Comparison of ENCODE assay signal across 39 cellular contexts in genomic region chr2:233944722-233945121, GRCh38. TPM values are rescaled to one million over a fixed set of nuclear protein-coding genes. Genes with fewer than 3 reads are reported as not detected.
"Had no signal": no experiment of that assay in that cellular context is flagged by ENCODE, and none has a peak within 500 bp of the region (broad histone marks: within the 10 kb centered on the region; RNA-seq: fewer than 3 reads in every experiment).

No MANE protein-coding gene starts in this region.

- H3K4me1 ChIP-seq: adrenal gland, ascending aorta, body of pancreas, breast epithelium had no signal

- H3K9me3 Mint-ChIP-seq: activated naive CD4-positive, alpha-beta T cell treated with anti-CD3 and anti-CD28 coated beads for 36 hours; activated naive CD4-positive, alpha-beta T cell treated with anti-CD3 and anti-CD28 coated beads, Interleukin-2, amount 50 U/mL, for 24 hours; activated naive CD4-positive, alpha-beta T cell treated with anti-CD3 and anti-CD28 coated beads, Interleukin-2, amount 50 U/mL, for 72 hours; activated naive CD8-positive, alpha-beta T cell treated with anti-CD3 and anti-CD28 coated beads for 36 hours; central memory CD8-positive, alpha-beta T cell had no signal

- H3K27ac ChIP-seq: adrenal gland, ascending aorta, body of pancreas, brain microvascular endothelial cell, breast epithelium, cardiac muscle cell had no signal

- H3K27me3 Mint-ChIP-seq: brain had no signal

- H3K36me3 ChIP-seq: adrenal gland, ascending aorta, brain microvascular endothelial cell, breast epithelium, cardiac muscle cell had no signal

- FAIRE-seq: astrocyte, bronchial epithelial cell had no signal

- H3K27ac Mint-ChIP-seq: activated naive CD4-positive, alpha-beta T cell treated with anti-CD3 and anti-CD28 coated beads for 36 hours; activated naive CD4-positive, alpha-beta T cell treated with anti-CD3 and anti-CD28 coated beads, Interleukin-2, amount 10 ng/mL, durations not matched to agents 7 days and 5 days; activated naive CD4-positive, alpha-beta T cell treated with anti-CD3 and anti-CD28 coated beads, Interleukin-2, amount 50 U/mL, for 24 hours; activated naive CD8-positive, alpha-beta T cell; activated naive CD8-positive, alpha-beta T cell treated with anti-CD3 and anti-CD28 coated beads for 36 hours; activated naive CD8-positive, alpha-beta T cell treated with anti-CD3 and anti-CD28 coated beads, Interleukin-2, amount 10 ng/mL, durations not matched to agents 7 days and 5 days; activated naive CD8-positive, alpha-beta T cell treated with anti-CD3 and anti-CD28 coated beads, Interleukin-2, amount 50 U/mL, for 24 hours; activated T-cell treated with anti-CD3 and anti-CD28 coated beads, Interleukin-2, amount 50 U/mL, for 24 hours; activated T-cell treated with anti-CD3 and anti-CD28 coated beads, Interleukin-2, amount 50 U/mL, for 72 hours; activated T-helper 1 cell treated with anti-CD3 and anti-CD28 coated beads, Interleukin-12 subunit alpha, Interleukin-12 subunit beta, Interleukin-2, Interleukin-4 antibody, amounts not matched to agents 30 ng/mL and 10 ng/mL and 1 ng/mL, durations not matched to agents 14 hours and 24 hours and 36 hours; activated T-helper 2 cell treated with anti-CD3 and anti-CD28 coated beads, Interferon-gamma antibody, Interleukin-2, Interleukin-4, amounts not matched to agents 10 μg/mL and 5 μg/mL and 100 μg/mL, durations not matched to agents 14 hours and 24 hours and 36 hours; brain had no signal

- H3K27me3 ChIP-seq: ascending aorta, body of pancreas, breast epithelium had no signal

- DNase-seq: activated effector memory CD4-positive, alpha-beta T cell treated with anti-CD3 and anti-CD28 coated beads, Interleukin-2, amount 50 U/mL, for 16 hours; activated effector memory CD4-positive, alpha-beta T cell treated with Interleukin-2 at 50 U/mL for 16 hours; activated gamma-delta T cell; activated gamma-delta T cell treated with Interleukin-2 at 50 U/mL for 16 hours; activated naive CD4-positive, alpha-beta T cell; activated naive CD4-positive, alpha-beta T cell treated with anti-CD3 and anti-CD28 coated beads for 36 hours; activated naive CD4-positive, alpha-beta T cell treated with anti-CD3 and anti-CD28 coated beads, Interleukin-2, amount 10 ng/mL, durations not matched to agents 7 days and 5 days; activated naive CD4-positive, alpha-beta T cell treated with anti-CD3 and anti-CD28 coated beads, Interleukin-2, amount 50 U/mL, for 16 hours; activated naive CD4-positive, alpha-beta T cell treated with Interleukin-2 at 50 U/mL for 16 hours; activated naive CD8-positive, alpha-beta T cell treated with anti-CD3 and anti-CD28 coated beads for 36 hours; activated naive CD8-positive, alpha-beta T cell treated with anti-CD3 and anti-CD28 coated beads, Interleukin-2, amount 10 ng/mL, durations not matched to agents 7 days and 5 days; activated naive CD8-positive, alpha-beta T cell treated with anti-CD3 and anti-CD28 coated beads, Interleukin-2, amount 50 U/mL, for 24 hours; activated T-cell treated with anti-CD3 and anti-CD28 coated beads, Interleukin-2, amount 50 U/mL, for 1 hour; activated T-cell treated with anti-CD3 and anti-CD28 coated beads, Interleukin-2, amount 50 U/mL, for 24 hours; activated T-cell treated with anti-CD3 and anti-CD28 coated beads, Interleukin-2, amount 50 U/mL, for 4 hours; activated T-cell treated with anti-CD3 and anti-CD28 coated beads, Interleukin-2, amount 50 U/mL, for 48 hours; activated T-cell treated with anti-CD3 and anti-CD28 coated beads, Interleukin-2, amount 50 U/mL, for 72 hours; adrenal gland; amniotic stem cell; amygdala; anterior cingulate cortex; aorta; body of pancreas; brain microvascular endothelial cell; caudate nucleus; central memory CD4-positive, alpha-beta T cell; cerebellar nuclear complex had no signal

- H3K9me3 ChIP-seq: adrenal gland, ascending aorta, body of pancreas, breast epithelium had no signal

- H3K4me3 ChIP-seq: adrenal gland, ascending aorta, body of pancreas, breast epithelium, cardiac muscle cell had no signal

- H3K4me1 Mint-ChIP-seq: activated naive CD4-positive, alpha-beta T cell treated with anti-CD3 and anti-CD28 coated beads, Interleukin-2, amount 10 ng/mL, durations not matched to agents 7 days and 5 days; activated naive CD4-positive, alpha-beta T cell treated with anti-CD3 and anti-CD28 coated beads, Interleukin-2, amount 50 U/mL, for 24 hours; activated naive CD8-positive, alpha-beta T cell treated with anti-CD3 and anti-CD28 coated beads for 36 hours; activated naive CD8-positive, alpha-beta T cell treated with anti-CD3 and anti-CD28 coated beads, Interleukin-2, amount 50 U/mL, for 24 hours; brain had no signal

- H3K36me3 Mint-ChIP-seq: activated naive CD4-positive, alpha-beta T cell treated with anti-CD3 and anti-CD28 coated beads, Interleukin-2, amount 10 ng/mL, durations not matched to agents 7 days and 5 days; activated naive CD4-positive, alpha-beta T cell treated with anti-CD3 and anti-CD28 coated beads, Interleukin-2, amount 50 U/mL, for 24 hours; activated naive CD8-positive, alpha-beta T cell treated with anti-CD3 and anti-CD28 coated beads for 36 hours; activated naive CD8-positive, alpha-beta T cell treated with anti-CD3 and anti-CD28 coated beads, Interleukin-2, amount 10 ng/mL, durations not matched to agents 7 days and 5 days; brain had no signal

- ATAC-seq: activated naive CD8-positive, alpha-beta T cell treated with anti-CD3 and anti-CD28 coated beads, Interleukin-2, amount 50 U/mL, for 24 hours; activated T-cell treated with anti-CD3 and anti-CD28 coated beads, Interleukin-2, amount 50 U/mL, for 4 hours; activated T-cell treated with anti-CD3 and anti-CD28 coated beads, Interleukin-2, amount 50 U/mL, for 72 hours; body of pancreas had no signal

- H3K4me3 Mint-ChIP-seq: activated naive CD4-positive, alpha-beta T cell treated with anti-CD3 and anti-CD28 coated beads for 36 hours; activated naive CD4-positive, alpha-beta T cell treated with anti-CD3 and anti-CD28 coated beads, Interleukin-2, amount 10 ng/mL, durations not matched to agents 7 days and 5 days; activated naive CD4-positive, alpha-beta T cell treated with anti-CD3 and anti-CD28 coated beads, Interleukin-2, amount 50 U/mL, for 24 hours; activated naive CD8-positive, alpha-beta T cell; activated naive CD8-positive, alpha-beta T cell treated with anti-CD3 and anti-CD28 coated beads for 36 hours; activated naive CD8-positive, alpha-beta T cell treated with anti-CD3 and anti-CD28 coated beads, Interleukin-2, amount 10 ng/mL, durations not matched to agents 7 days and 5 days; activated naive CD8-positive, alpha-beta T cell treated with anti-CD3 and anti-CD28 coated beads, Interleukin-2, amount 50 U/mL, for 24 hours; activated T-cell treated with anti-CD3 and anti-CD28 coated beads, Interleukin-2, amount 50 U/mL, for 24 hours; activated T-cell treated with anti-CD3 and anti-CD28 coated beads, Interleukin-2, amount 50 U/mL, for 4 hours; activated T-cell treated with anti-CD3 and anti-CD28 coated beads, Interleukin-2, amount 50 U/mL, for 72 hours; activated T-helper 1 cell treated with anti-CD3 and anti-CD28 coated beads, Interleukin-12 subunit alpha, Interleukin-12 subunit beta, Interleukin-2, Interleukin-4 antibody, amounts not matched to agents 30 ng/mL and 10 ng/mL and 1 ng/mL, durations not matched to agents 14 hours and 24 hours and 36 hours; brain; central memory CD8-positive, alpha-beta T cell had no signal

RNA-seq across cellular contexts. Expression of gene TRPM8, which starts 27.5 kb away (rescaled TPM):
- total RNA-seq: activated naive CD4-positive, alpha-beta T cell treated with anti-CD3 and anti-CD28 coated beads for 36 hours; activated naive CD4-positive, alpha-beta T cell treated with anti-CD3 and anti-CD28 coated beads, Interleukin-2, amount 50 U/mL, for 72 hours; activated naive CD8-positive, alpha-beta T cell treated with anti-CD3 and anti-CD28 coated beads for 36 hours; activated naive CD8-positive, alpha-beta T cell treated with anti-CD3 and anti-CD28 coated beads, Interleukin-2, amount 10 ng/mL, durations not matched to agents 7 days and 5 days; activated T-cell treated with anti-CD3 and anti-CD28 coated beads, Interleukin-2, amount 50 U/mL, for 72 hours; activated T-helper 1 cell treated with anti-CD3 and anti-CD28 coated beads, Interleukin-12 subunit alpha, Interleukin-12 subunit beta, Interleukin-2, Interleukin-4 antibody, amounts not matched to agents 30 ng/mL and 10 ng/mL and 1 ng/mL, durations not matched to agents 14 hours and 24 hours and 36 hours; activated T-helper 2 cell treated with anti-CD3 and anti-CD28 coated beads, Interferon-gamma antibody, Interleukin-2, Interleukin-4, amounts not matched to agents 10 μg/mL and 5 μg/mL and 100 μg/mL, durations not matched to agents 14 hours and 24 hours and 36 hours; adrenal gland; aorta; ascending aorta; breast epithelium; bronchial epithelial cell had no signal
- polyA plus RNA-seq: adrenal gland, aorta, cardiac muscle cell had no signal
